In the genomic region with DNA sequence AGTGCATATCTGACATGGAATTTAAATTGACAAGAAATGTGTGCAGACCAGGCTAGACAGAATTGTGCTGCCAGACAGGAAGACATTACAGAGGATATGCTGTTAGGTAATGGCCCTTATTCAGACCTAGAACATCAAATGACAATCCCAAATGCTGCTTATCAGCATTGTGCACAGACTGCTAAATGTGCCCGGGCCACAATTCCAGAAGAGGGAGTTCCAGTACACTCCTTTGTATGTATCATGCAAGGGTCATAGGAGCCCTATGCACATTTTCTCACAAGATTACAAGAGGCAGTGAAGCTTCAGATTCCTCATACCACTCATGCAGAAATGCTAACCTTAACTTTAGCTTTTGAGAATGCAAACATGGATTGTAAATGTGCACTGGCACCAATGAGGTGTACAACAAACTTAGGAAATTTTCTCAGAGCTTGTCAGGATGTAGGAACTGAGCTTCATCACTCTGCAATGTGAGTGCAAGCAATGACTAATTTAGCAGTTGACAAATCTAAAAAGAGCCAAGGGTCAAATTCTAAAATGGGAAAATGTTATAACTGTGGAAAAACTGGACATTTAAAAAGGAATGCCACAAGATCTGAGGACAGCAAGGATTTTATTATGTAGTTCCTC, we compare ENCODE assay signal across 18 cellular contexts.
DNase-seq lines count a peak whose midpoint lies in the region; ATAC-seq and TF ChIP-seq lines count a peak whose summit lies in the region.
"Had no signal": no experiment of that assay in that cellular context is flagged by ENCODE, and none has a peak within 500 bp of the region (broad histone marks: within the 10 kb centered on the region; RNA-seq: fewer than 3 reads in every experiment).

No MANE protein-coding gene starts in this region.

- H3K4me1 ChIP-seq in mesenchymal stem cell (ENCODE audit: control insufficient read depth, insufficient read depth, low read depth, low read length) (no peaks in the 10 kb centered on the region), hepatocyte (ENCODE audit: insufficient read depth) (no peaks in the 10 kb centered on the region)
- H3K4me1 ChIP-seq: esophagus squamous epithelium, spleen, thyroid gland had no signal

- H2BK5ac ChIP-seq in mesenchymal stem cell (ENCODE audit: low read depth, low read length, poor library complexity, severe bottlenecking), result no peak overlapping the region

- H3K36me3 Mint-ChIP-seq in chondrocyte (ENCODE audit: low read depth), result peaks cover 6% of the 10 kb centered on the region

- H3K27me3 ChIP-seq in mesenchymal stem cell (ENCODE audit: control insufficient read depth in 1 of 2, insufficient read depth in 1 of 2, low read length in 2 of 2) (no peaks in the 10 kb centered on the region), hepatocyte (no peaks in the 10 kb centered on the region)
- H3K27me3 ChIP-seq: esophagus squamous epithelium, spleen, thyroid gland had no signal

- H3K9ac ChIP-seq in mesenchymal stem cell (ENCODE audit: low read length), result no peak overlapping the region

- H3K14ac ChIP-seq in mesenchymal stem cell (ENCODE audit: low read length in 2 of 2), result no peak overlapping the region

- no peak overlapping the region for H2BK120ac ChIP-seq in mesenchymal stem cell (ENCODE audit: low read depth, low read length)

- H2AFZ ChIP-seq in mesenchymal stem cell (ENCODE audit: low read depth, low read length), result no peak overlapping the region
- no peak overlapping the region for H2AFZ ChIP-seq in hepatocyte

- H3K4me3 ChIP-seq in AG10803 (ENCODE audit: low read length), result no peak overlapping the region
- H3K4me3 ChIP-seq in mesenchymal stem cell (ENCODE audit: insufficient read depth in 1 of 2, low read depth in 1 of 2, low read length in 2 of 2), result no peak overlapping the region
- H3K4me3 ChIP-seq in hepatocyte, result no peak overlapping the region
- H3K4me3 ChIP-seq: esophagus squamous epithelium, SK-N-MC, spleen, thyroid gland had no signal

- no peak overlapping the region for H3K18ac ChIP-seq in mesenchymal stem cell (ENCODE audit: low read depth in 1 of 2, low read length in 2 of 2)

- 76% methylated on average over 1 of the region's 1 CpG for WGBS in mesenchymal stem cell
- WGBS in hepatocyte (ENCODE audit: low lambda C conversion rate, missing lambda C conversion rate), result 72% methylated on average over 1 of the region's 1 CpG

- H2AK5ac ChIP-seq in mesenchymal stem cell (ENCODE audit: low read length, severe bottlenecking), result no peak overlapping the region

- no peaks in the 10 kb centered on the region for H3K9me2 ChIP-seq in hepatocyte (replicated peaks; ENCODE audit: insufficient read depth)

- H2BK12ac ChIP-seq in mesenchymal stem cell (ENCODE audit: low read length in 2 of 2), result no peak overlapping the region

- H3K27me3 Mint-ChIP-seq in chondrocyte (ENCODE audit: low read depth), result no peaks in the 10 kb centered on the region

- no peak overlapping the region for H2BK15ac ChIP-seq in mesenchymal stem cell (ENCODE audit: low read depth, poor library complexity, severe bottlenecking)

- H3K4me1 Mint-ChIP-seq in chondrocyte (ENCODE audit: low read depth), result peaks cover 13% of the 10 kb centered on the region

- TF ChIP-seq CTCF in AG10803 (conservative IDR thresholded peaks at IDR 0.05; ENCODE audit: low read length) (no peak), chondrocyte (IDR thresholded peaks at IDR 0.05) (peak; percentile 30), hepatocyte (IDR thresholded peaks at IDR 0.05; ENCODE audit: poor library complexity) (no peak)

- no peaks in the 10 kb centered on the region for H3K79me1 ChIP-seq in mesenchymal stem cell (replicated peaks; ENCODE audit: low read length, poor library complexity, severe bottlenecking)

- H3K79me2 ChIP-seq in hepatocyte, result no peaks in the 10 kb centered on the region

- H3K36me3 ChIP-seq in mesenchymal stem cell (ENCODE audit: control insufficient read depth in 1 of 2, insufficient read depth in 2 of 2, low read depth in 1 of 2, low read length in 2 of 2), result no peaks in the 10 kb centered on the region
- H3K36me3 ChIP-seq in hepatocyte (replicated peaks; ENCODE audit: insufficient read depth, low read depth), result no peaks in the 10 kb centered on the region
- H3K36me3 ChIP-seq: esophagus squamous epithelium, spleen, thyroid gland had no signal

- H3K4me2 ChIP-seq in mesenchymal stem cell (ENCODE audit: low read length, poor library complexity, severe bottlenecking) (no peak overlapping the region), hepatocyte (no peak overlapping the region)

- no peak overlapping the region for H3K27ac ChIP-seq in mesenchymal stem cell (ENCODE audit: low read length, poor library complexity, severe bottlenecking)
- H3K27ac ChIP-seq in hepatocyte, result no peak overlapping the region
- H3K27ac ChIP-seq: esophagus squamous epithelium, SK-N-MC, spleen, thyroid gland had no signal

- no peaks in the 10 kb centered on the region for H4K20me1 ChIP-seq in hepatocyte (ENCODE audit: insufficient read depth, poor library complexity, severe bottlenecking)

- DNase-seq in AG10803 (ENCODE audit: low read depth), result peak; percentile 31
- peak; percentile 25 for DNase-seq in LHCN-M2 (ENCODE audit: low read depth)
- DNase-seq in chondrocyte (ENCODE audit: low spot score), result no peak
- DNase-seq in mesenchymal stem cell, result peak; percentile 45
- no peak for DNase-seq in stimulated activated CD4-positive, alpha-beta T cell treated with anti-CD3 and anti-CD28 coated beads, Interleukin-2, amount 100 ng/mL, for 48 hours
- no peak for DNase-seq in RPMI8226
- no peak for DNase-seq in hepatocyte (ENCODE audit: low spot score)
- DNase-seq: caudate nucleus, esophagus squamous epithelium, H9, hypothalamus, nephron progenitor cell, spleen, T-helper 9 cell, thyroid gland had no signal

- peaks cover 18% of the 10 kb centered on the region for H3K9me3 Mint-ChIP-seq in chondrocyte (ENCODE audit: low read depth)

- no peak overlapping the region for H4K91ac ChIP-seq in mesenchymal stem cell (ENCODE audit: low read length)

- H4K8ac ChIP-seq in mesenchymal stem cell (ENCODE audit: low read length), result no peak overlapping the region

- H3K27ac Mint-ChIP-seq in chondrocyte (ENCODE audit: unreplicated experiment), result peak overlapping the region; percentile 83
- H3K27ac Mint-ChIP-seq: H9, mesothelial cell of epicardium had no signal

- ATAC-seq in HG02763 (IDR thresholded peaks at IDR 0.05; ENCODE audit: unreplicated experiment), result no peak

- H3K9me3 ChIP-seq in mesenchymal stem cell (ENCODE audit: control insufficient read depth, low read length) (no peaks in the 10 kb centered on the region), hepatocyte (ENCODE audit: low read depth) (no peaks in the 10 kb centered on the region)
- H3K9me3 ChIP-seq: thyroid gland had no signal

- H3K4ac ChIP-seq in mesenchymal stem cell (ENCODE audit: low read depth in 1 of 2, low read length in 2 of 2), result no peak overlapping the region

- no peak overlapping the region for H3K4me3 Mint-ChIP-seq in chondrocyte (ENCODE audit: unreplicated experiment)
- H3K4me3 Mint-ChIP-seq: H9, mesothelial cell of epicardium, nephron progenitor cell had no signal

- H3K23ac ChIP-seq in mesenchymal stem cell (ENCODE audit: low read length in 2 of 2), result no peak overlapping the region

Comparison
In these comparisons a context has a peak if more than half of its experiments do, and no peak if none do; other contexts are left out.
1. DNase-seq: peak in AG10803 (single experiment), LHCN-M2 (single experiment) and mesenchymal stem cell (single experiment); none in chondrocyte (single experiment), stimulated activated CD4-positive, alpha-beta T cell treated with anti-CD3 and anti-CD28 coated beads, Interleukin-2, amount 100 ng/mL, for 48 hours (0 of 2), RPMI8226 (single experiment) and hepatocyte (single experiment).